ENCODE assay signal across 8 cellular contexts in the genomic region with DNA sequence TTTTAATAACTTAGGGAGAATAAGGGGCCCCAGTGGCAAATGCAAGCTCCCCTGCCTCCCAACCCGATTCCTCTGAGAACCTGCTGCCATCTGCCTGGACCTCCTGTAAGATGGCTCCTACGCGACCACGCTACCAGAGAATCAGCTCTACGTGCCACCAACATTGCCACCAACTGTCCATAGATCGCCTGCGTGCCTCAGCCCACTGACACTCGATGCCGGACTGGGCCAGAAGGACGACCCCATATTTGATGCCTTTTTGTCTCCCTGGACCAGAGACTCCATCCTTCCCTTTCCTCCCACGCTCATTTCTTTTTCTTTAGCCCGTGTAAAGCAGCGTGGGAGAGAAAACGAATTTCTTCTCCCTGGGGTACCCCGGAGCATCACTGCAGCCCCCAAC. TPM values are rescaled to one million over a fixed set of nuclear protein-coding genes. Genes with fewer than 3 reads are reported as not detected.
DNase-seq lines count a peak whose midpoint lies in the region; ATAC-seq and TF ChIP-seq lines count a peak whose summit lies in the region.

No MANE protein-coding gene starts in this region.

- intact Hi-C loops in dorsolateral prefrontal cortex (cut with DNase I) = loop anchor here (2.0 to 5.0 kb wide), 2 partner anchors 38 to 69 kb away; partner anchors contain the start of gene MRPS35 (in 1 of the 2)

- H3K9me3 ChIP-seq in DND-41 (ENCODE audit: insufficient read depth, low read length, severe bottlenecking) (no peaks in the 10 kb centered on the region), SK-N-MC (ENCODE audit: low read depth, low read length) (no peaks in the 10 kb centered on the region), mononuclear cell (ENCODE audit: low read depth, low read length) (no peaks in the 10 kb centered on the region)

- H3K27me3 Mint-ChIP-seq in type B pancreatic cell = no peaks in the 10 kb centered on the region

- H2AFZ ChIP-seq in DND-41 (ENCODE audit: low read depth, low read length) = peak overlapping the region; percentile 94

- H3K36me3 Mint-ChIP-seq in type B pancreatic cell = peaks cover 29% of the 10 kb centered on the region

- H3K4me1 Mint-ChIP-seq in type B pancreatic cell (ENCODE audit: unreplicated experiment) = peaks cover 21% of the 10 kb centered on the region

- DNase-seq in DND-41 (peak; percentile 54), SK-N-MC (ENCODE audit: low read depth, low spot score) (no peak), dorsolateral prefrontal cortex (peak; percentile 35 to 73 (median 58)), type B pancreatic cell (ENCODE audit: extremely low spot score, unreplicated experiment) (no peak), T-helper 9 cell (no peak)

- peak overlapping the region; percentile 96 for H3K4me2 ChIP-seq in DND-41 (ENCODE audit: insufficient read depth, low read length)

- H3K27ac ChIP-seq in DND-41 (ENCODE audit: low read length) (peak overlapping the region; percentile 82), SK-N-MC (no peak overlapping the region), dorsolateral prefrontal cortex (peak overlapping the region; percentile 78 to 99 (median 96))

- no peaks in the 10 kb centered on the region for H3K9me3 Mint-ChIP-seq in type B pancreatic cell

- H3K79me2 ChIP-seq in DND-41 (ENCODE audit: insufficient read depth, low read length) = peaks cover 52% of the 10 kb centered on the region

- ATAC-seq in DND-41 (ENCODE audit: insufficient read depth, low read depth) (peak; percentile 33), GM19463 (IDR thresholded peaks at IDR 0.05; ENCODE audit: unreplicated experiment) (peak; percentile 9), HG03558 (IDR thresholded peaks at IDR 0.05; ENCODE audit: extremely low read depth, unreplicated experiment) (peak; percentile 6)

- H4K20me1 ChIP-seq in DND-41 (ENCODE audit: insufficient read depth, low read length) = no peaks in the 10 kb centered on the region

- peak overlapping the region; percentile 90 for H3K27ac Mint-ChIP-seq in type B pancreatic cell

- peaks cover 25% of the 10 kb centered on the region for H3K36me3 ChIP-seq in DND-41 (ENCODE audit: insufficient read depth, low read length)
- peaks cover 7% of the 10 kb centered on the region; the same call in 1 of the 2 replicates for H3K36me3 ChIP-seq in SK-N-MC (ENCODE audit: insufficient read depth, low read length)

- H3K4me3 ChIP-seq in DND-41 (ENCODE audit: low read depth in 1 of 2, low read length in 2 of 2) = peak overlapping the region; percentile 52 to 78; a peak in 3 of 4 replicates
- H3K4me3 ChIP-seq in SK-N-MC = peak overlapping the region; percentile 90
- H3K4me3 ChIP-seq in dorsolateral prefrontal cortex = peak overlapping the region; percentile 52 to 95 (median 85)
- peak overlapping the region; percentile 57 for H3K4me3 ChIP-seq in mononuclear cell (ENCODE audit: low read length)

- H3K4me1 ChIP-seq in DND-41 (ENCODE audit: insufficient read depth, low read length) (peaks cover 47% of the 10 kb centered on the region), mononuclear cell (ENCODE audit: insufficient read depth, low read length) (peaks cover 20% of the 10 kb centered on the region)

- H3K27me3 ChIP-seq in DND-41 (ENCODE audit: insufficient read depth, low read length, poor library complexity) (no peaks in the 10 kb centered on the region), dorsolateral prefrontal cortex (no peaks in the 10 kb centered on the region), mononuclear cell (ENCODE audit: insufficient read depth, low read length) (no peaks in the 10 kb centered on the region)

- peak overlapping the region; percentile 92 for H3K4me3 Mint-ChIP-seq in type B pancreatic cell

- H3K9ac ChIP-seq in DND-41 (ENCODE audit: low read depth, low read length) (peak overlapping the region; percentile 90), SK-N-MC (ENCODE audit: insufficient read length) (peak overlapping the region; percentile 85)

- TF ChIP-seq CTCF in DND-41 (IDR thresholded peaks at IDR 0.05; ENCODE audit: borderline replicate concordance, extremely low read depth, low read length, poor library complexity, severe bottlenecking) (no peak), dorsolateral prefrontal cortex (IDR thresholded peaks at IDR 0.05 in 54 of 56, conservative IDR thresholded peaks at IDR 0.05 in 2 of 56; ENCODE audit: low read depth in 1 of 56, partially characterized antibody in 56 of 56) (peak in 1 of 56 donors; percentile 12), type B pancreatic cell (conservative IDR thresholded peaks at IDR 0.05) (no peak)

RNA-seq across cellular contexts. Expression of gene KLHL42, which starts 0.6 kb away (rescaled TPM):
- 10 to 100 TPM; 40.7 to 73.4 (median 58.0) TPM for total RNA-seq in dorsolateral prefrontal cortex
- 13.1 TPM for total RNA-seq in mononuclear cell
- 30.6 and 40.3 TPM in 2 replicates for total RNA-seq in type B pancreatic cell (ENCODE audit: low replicate concordance)

RNA-seq across cellular contexts. Expression of gene MANSC4, which starts 0.6 kb away (rescaled TPM):
- 1 to 10 TPM in 2 of 120 experiments, under 1 TPM in 12, not detected in 106; 0.42 to 1.2 (median 0.61) TPM for total RNA-seq in dorsolateral prefrontal cortex
- total RNA-seq in mononuclear cell = not detected
- total RNA-seq in type B pancreatic cell (ENCODE audit: low replicate concordance) = 0.36 TPM in 1 of 2 replicates, not detected in the other

Comparison
In these comparisons a context has a peak if more than half of its experiments do, and no peak if none do; other contexts are left out.
1. DNase-seq: peak in DND-41 (single experiment) and dorsolateral prefrontal cortex (10 of 10); none in SK-N-MC (single experiment), type B pancreatic cell (single experiment) and T-helper 9 cell (single experiment).
2. Peak in every context shown above with its lines, with median percentiles within 50 percentile points of each other: ATAC-seq and H3K4me3 ChIP-seq.